Comparison of ENCODE assay signal across 1 cellular context in the genomic region with DNA sequence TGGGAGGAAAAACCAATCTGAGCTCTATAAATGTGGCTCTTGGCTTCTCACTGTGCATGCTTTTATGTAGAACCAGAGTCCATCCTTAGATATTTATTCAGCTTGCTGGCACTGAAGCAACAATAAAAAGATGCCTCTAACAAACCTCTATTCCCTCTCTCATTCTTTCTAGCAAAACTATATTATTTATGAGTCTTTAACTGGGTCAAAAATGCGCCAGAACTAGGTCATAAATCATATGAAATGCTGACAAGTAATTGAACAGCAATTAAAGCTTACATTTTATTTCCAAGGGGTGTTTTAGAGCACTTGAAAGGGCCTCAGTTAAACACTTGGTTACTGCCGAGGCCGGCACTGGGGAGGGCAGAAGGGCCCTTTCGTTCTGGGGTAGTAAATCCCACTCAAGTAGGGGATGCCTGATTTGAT.
TF ChIP-seq lines count a peak whose summit lies in the region.

No MANE protein-coding gene starts in this region.

TF ChIP-seq in HEK293, 187 proteins besides CTCF, POLR2A, EP300 and RAD21 (continued from another document and continues in another):
- TF ChIP-seq, protein P1, sequence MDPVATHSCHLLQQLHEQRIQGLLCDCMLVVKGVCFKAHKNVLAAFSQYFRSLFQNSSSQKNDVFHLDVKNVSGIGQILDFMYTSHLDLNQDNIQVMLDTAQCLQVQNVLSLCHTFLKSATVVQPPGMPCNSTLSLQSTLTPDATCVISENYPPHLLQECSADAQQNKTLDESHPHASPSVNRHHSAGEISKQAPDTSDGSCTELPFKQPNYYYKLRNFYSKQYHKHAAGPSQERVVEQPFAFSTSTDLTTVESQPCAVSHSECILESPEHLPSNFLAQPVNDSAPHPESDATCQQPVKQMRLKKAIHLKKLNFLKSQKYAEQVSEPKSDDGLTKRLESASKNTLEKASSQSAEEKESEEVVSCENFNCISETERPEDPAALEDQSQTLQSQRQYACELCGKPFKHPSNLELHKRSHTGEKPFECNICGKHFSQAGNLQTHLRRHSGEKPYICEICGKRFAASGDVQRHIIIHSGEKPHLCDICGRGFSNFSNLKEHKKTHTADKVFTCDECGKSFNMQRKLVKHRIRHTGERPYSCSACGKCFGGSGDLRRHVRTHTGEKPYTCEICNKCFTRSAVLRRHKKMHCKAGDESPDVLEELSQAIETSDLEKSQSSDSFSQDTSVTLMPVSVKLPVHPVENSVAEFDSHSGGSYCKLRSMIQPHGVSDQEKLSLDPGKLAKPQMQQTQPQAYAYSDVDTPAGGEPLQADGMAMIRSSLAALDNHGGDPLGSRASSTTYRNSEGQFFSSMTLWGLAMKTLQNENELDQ (tag by site-specific recombination; IDR thresholded peaks at IDR 0.05; ENCODE audit: low read depth) = no peak
- TF ChIP-seq ZNF211 (tag by site-specific recombination; IDR thresholded peaks at IDR 0.05; ENCODE audit: low read depth) (no peak), ZNF549 (tag by site-specific recombination; IDR thresholded peaks at IDR 0.05) (no peak), ZEB2 (tag by site-specific recombination; IDR thresholded peaks at IDR 0.05) (peak; percentile 73), ZFHX2 (tag by site-specific recombination; conservative IDR thresholded peaks at IDR 0.05) (no peak), ZNF529 (tag by site-specific recombination; IDR thresholded peaks at IDR 0.05; ENCODE audit: insufficient replicate concordance) (no peak), ZNF292 (tag by site-specific recombination; IDR thresholded peaks at IDR 0.05; ENCODE audit: borderline replicate concordance, low read depth) (no peak), ZBTB1 (tag by site-specific recombination; IDR thresholded peaks at IDR 0.05) (no peak), ZNF202 (tag by site-specific recombination; IDR thresholded peaks at IDR 0.05; ENCODE audit: borderline replicate concordance) (no peak), ZNF514 (tag by site-specific recombination; IDR thresholded peaks at IDR 0.05) (no peak), ZNF248 (tag by site-specific recombination; IDR thresholded peaks at IDR 0.05) (no peak), ZNF830 (tag by site-specific recombination; IDR thresholded peaks at IDR 0.05; ENCODE audit: low read depth) (no peak), ZNF596 (tag by site-specific recombination; IDR thresholded peaks at IDR 0.05) (peak; percentile 65), ZNF394 (tag by site-specific recombination; IDR thresholded peaks at IDR 0.05; ENCODE audit: borderline replicate concordance) (no peak), SCRT2 (tag by site-specific recombination; IDR thresholded peaks at IDR 0.05) (no peak), ZFP41 (tag by site-specific recombination; IDR thresholded peaks at IDR 0.05; ENCODE audit: borderline replicate concordance) (no peak), ZNF169 (tag by site-specific recombination; IDR thresholded peaks at IDR 0.05) (no peak), ZNF48 (tag by site-specific recombination; IDR thresholded peaks at IDR 0.05) (no peak), ZNF16 (tag by site-specific recombination; IDR thresholded peaks at IDR 0.05; ENCODE audit: low read depth) (no peak), ZNF391 (tag by site-specific recombination; IDR thresholded peaks at IDR 0.05; ENCODE audit: borderline replicate concordance, low read depth) (no peak), ZNF664 (tag by site-specific recombination; IDR thresholded peaks at IDR 0.05) (no peak), ZNF624 (tag by site-specific recombination; IDR thresholded peaks at IDR 0.05) (no peak), PRDM1 (tag by site-specific recombination; IDR thresholded peaks at IDR 0.05) (no peak), ZXDB (tag by site-specific recombination; IDR thresholded peaks at IDR 0.05) (peak; percentile 64), KLF16 (tag by site-specific recombination; IDR thresholded peaks at IDR 0.05) (no peak), IKZF3 (tag by site-specific recombination; IDR thresholded peaks at IDR 0.05) (peak; percentile 62), ZNF37A (tag by site-specific recombination; IDR thresholded peaks at IDR 0.05) (no peak), RBAK (tag by site-specific recombination; IDR thresholded peaks at IDR 0.05) (no peak), ZNF510 (tag by site-specific recombination; IDR thresholded peaks at IDR 0.05; ENCODE audit: insufficient replicate concordance) (no peak), KLF9 (tag by site-specific recombination; IDR thresholded peaks at IDR 0.05; ENCODE audit: low read depth) (no peak), KLF10 (tag by site-specific recombination; IDR thresholded peaks at IDR 0.05) (peak; percentile 56; the same call in 1 of the 2 replicates), ZNF623 (tag by site-specific recombination; IDR thresholded peaks at IDR 0.05) (no peak), KLF7 (tag by site-specific recombination; IDR thresholded peaks at IDR 0.05; ENCODE audit: borderline replicate concordance) (no peak), ZNF132 (tag by site-specific recombination; IDR thresholded peaks at IDR 0.05; ENCODE audit: borderline replicate concordance) (no peak), ZNF138 (tag by site-specific recombination; IDR thresholded peaks at IDR 0.05; ENCODE audit: borderline replicate concordance) (no peak), ZNF433 (tag by site-specific recombination; IDR thresholded peaks at IDR 0.05; ENCODE audit: low read depth) (no peak), ZNF626 (tag by site-specific recombination; IDR thresholded peaks at IDR 0.05) (no peak), ZNF155 (tag by site-specific recombination; IDR thresholded peaks at IDR 0.05) (no peak), YY2 (tag by site-specific recombination; IDR thresholded peaks at IDR 0.05) (no peak), SCRT1 (tag by site-specific recombination; IDR thresholded peaks at IDR 0.05; ENCODE audit: borderline replicate concordance) (no peak)
- TF ChIP-seq, protein P2, sequence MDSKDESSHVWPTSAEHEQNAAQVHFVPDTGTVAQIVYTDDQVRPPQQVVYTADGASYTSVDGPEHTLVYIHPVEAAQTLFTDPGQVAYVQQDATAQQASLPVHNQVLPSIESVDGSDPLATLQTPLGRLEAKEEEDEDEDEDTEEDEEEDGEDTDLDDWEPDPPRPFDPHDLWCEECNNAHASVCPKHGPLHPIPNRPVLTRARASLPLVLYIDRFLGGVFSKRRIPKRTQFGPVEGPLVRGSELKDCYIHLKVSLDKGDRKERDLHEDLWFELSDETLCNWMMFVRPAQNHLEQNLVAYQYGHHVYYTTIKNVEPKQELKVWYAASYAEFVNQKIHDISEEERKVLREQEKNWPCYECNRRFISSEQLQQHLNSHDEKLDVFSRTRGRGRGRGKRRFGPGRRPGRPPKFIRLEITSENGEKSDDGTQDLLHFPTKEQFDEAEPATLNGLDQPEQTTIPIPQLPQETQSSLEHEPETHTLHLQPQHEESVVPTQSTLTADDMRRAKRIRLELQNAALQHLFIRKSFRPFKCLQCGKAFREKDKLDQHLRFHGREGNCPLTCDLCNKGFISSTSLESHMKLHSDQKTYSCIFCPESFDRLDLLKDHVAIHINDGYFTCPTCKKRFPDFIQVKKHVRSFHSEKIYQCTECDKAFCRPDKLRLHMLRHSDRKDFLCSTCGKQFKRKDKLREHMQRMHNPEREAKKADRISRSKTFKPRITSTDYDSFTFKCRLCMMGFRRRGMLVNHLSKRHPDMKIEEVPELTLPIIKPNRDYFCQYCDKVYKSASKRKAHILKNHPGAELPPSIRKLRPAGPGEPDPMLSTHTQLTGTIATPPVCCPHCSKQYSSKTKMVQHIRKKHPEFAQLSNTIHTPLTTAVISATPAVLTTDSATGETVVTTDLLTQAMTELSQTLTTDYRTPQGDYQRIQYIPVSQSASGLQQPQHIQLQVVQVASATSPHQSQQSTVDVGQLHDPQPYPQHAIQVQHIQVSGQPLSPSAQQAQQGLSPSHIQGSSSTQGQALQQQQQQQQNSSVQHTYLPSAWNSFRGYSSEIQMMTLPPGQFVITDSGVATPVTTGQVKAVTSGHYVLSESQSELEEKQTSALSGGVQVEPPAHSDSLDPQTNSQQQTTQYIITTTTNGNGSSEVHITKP (tag by site-specific recombination; IDR thresholded peaks at IDR 0.05) = no peak; the same call in 1 of the 2 replicates
- TF ChIP-seq, protein P3, sequence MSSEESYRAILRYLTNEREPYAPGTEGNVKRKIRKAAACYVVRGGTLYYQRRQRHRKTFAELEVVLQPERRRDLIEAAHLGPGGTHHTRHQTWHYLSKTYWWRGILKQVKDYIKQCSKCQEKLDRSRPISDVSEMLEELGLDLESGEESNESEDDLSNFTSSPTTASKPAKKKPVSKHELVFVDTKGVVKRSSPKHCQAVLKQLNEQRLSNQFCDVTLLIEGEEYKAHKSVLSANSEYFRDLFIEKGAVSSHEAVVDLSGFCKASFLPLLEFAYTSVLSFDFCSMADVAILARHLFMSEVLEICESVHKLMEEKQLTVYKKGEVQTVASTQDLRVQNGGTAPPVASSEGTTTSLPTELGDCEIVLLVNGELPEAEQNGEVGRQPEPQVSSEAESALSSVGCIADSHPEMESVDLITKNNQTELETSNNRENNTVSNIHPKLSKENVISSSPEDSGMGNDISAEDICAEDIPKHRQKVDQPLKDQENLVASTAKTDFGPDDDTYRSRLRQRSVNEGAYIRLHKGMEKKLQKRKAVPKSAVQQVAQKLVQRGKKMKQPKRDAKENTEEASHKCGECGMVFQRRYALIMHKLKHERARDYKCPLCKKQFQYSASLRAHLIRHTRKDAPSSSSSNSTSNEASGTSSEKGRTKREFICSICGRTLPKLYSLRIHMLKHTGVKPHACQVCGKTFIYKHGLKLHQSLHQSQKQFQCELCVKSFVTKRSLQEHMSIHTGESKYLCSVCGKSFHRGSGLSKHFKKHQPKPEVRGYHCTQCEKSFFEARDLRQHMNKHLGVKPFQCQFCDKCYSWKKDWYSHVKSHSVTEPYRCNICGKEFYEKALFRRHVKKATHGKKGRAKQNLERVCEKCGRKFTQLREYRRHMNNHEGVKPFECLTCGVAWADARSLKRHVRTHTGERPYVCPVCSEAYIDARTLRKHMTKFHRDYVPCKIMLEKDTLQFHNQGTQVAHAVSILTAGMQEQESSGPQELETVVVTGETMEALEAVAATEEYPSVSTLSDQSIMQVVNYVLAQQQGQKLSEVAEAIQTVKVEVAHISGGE (tag by site-specific recombination; conservative IDR thresholded peaks at IDR 0.05; ENCODE audit: low read depth) = no peak
- TF ChIP-seq, protein P4, sequence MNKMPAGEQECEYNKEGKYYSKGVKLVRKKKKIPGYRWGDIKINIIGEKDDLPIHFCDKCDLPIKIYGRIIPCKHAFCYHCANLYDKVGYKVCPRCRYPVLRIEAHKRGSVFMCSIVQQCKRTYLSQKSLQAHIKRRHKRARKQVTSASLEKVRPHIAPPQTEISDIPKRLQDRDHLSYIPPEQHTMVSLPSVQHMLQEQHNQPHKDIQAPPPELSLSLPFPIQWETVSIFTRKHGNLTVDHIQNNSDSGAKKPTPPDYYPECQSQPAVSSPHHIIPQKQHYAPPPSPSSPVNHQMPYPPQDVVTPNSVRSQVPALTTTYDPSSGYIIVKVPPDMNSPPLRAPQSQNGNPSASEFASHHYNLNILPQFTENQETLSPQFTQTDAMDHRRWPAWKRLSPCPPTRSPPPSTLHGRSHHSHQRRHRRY (tag by site-specific recombination; IDR thresholded peaks at IDR 0.05) = no peak
- TF ChIP-seq, protein P5, sequence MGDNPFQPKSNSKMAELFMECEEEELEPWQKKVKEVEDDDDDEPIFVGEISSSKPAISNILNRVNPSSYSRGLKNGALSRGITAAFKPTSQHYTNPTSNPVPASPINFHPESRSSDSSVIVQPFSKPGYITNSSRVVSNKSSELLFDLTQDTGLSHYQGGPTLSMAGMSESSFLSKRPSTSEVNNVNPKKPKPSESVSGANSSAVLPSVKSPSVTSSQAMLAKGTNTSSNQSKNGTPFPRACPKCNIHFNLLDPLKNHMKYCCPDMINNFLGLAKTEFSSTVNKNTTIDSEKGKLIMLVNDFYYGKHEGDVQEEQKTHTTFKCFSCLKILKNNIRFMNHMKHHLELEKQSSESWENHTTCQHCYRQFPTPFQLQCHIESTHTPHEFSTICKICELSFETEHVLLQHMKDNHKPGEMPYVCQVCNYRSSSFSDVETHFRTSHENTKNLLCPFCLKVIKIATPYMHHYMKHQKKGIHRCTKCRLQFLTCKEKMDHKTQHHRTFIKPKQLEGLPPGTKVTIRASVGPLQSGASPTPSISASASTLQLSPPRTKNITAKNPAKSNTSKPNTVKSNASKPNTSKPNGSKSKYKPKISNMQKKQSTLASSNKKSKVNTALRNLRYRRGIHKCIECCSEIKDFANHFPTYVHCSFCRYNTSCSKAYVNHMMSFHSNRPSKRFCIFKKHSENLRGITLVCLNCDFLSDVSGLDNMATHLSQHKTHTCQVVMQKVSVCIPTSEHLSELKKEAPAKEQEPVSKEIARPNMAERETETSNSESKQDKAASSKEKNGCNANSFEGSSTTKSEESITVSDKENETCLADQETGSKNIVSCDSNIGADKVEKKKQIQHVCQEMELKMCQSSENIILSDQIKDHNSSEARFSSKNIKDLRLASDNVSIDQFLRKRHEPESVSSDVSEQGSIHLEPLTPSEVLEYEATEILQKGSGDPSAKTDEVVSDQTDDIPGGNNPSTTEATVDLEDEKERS (tag by site-specific recombination; IDR thresholded peaks at IDR 0.05) = no peak
- TF ChIP-seq, protein P6, sequence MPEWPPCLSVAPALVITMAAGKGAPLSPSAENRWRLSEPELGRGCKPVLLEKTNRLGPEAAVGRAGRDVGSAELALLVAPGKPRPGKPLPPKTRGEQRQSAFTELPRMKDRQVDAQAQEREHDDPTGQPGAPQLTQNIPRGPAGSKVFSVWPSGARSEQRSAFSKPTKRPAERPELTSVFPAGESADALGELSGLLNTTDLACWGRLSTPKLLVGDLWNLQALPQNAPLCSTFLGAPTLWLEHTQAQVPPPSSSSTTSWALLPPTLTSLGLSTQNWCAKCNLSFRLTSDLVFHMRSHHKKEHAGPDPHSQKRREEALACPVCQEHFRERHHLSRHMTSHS (tag by site-specific recombination; IDR thresholded peaks at IDR 0.05) = no peak
- TF ChIP-seq, protein P7, sequence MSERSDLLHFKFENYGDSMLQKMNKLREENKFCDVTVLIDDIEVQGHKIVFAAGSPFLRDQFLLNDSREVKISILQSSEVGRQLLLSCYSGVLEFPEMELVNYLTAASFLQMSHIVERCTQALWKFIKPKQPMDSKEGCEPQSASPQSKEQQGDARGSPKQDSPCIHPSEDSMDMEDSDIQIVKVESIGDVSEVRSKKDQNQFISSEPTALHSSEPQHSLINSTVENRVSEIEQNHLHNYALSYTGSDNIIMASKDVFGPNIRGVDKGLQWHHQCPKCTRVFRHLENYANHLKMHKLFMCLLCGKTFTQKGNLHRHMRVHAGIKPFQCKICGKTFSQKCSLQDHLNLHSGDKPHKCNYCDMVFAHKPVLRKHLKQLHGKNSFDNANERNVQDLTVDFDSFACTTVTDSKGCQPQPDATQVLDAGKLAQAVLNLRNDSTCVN (tag by site-specific recombination; optimal IDR thresholded peaks at IDR 0.05) = no peak
- TF ChIP-seq, protein P8, sequence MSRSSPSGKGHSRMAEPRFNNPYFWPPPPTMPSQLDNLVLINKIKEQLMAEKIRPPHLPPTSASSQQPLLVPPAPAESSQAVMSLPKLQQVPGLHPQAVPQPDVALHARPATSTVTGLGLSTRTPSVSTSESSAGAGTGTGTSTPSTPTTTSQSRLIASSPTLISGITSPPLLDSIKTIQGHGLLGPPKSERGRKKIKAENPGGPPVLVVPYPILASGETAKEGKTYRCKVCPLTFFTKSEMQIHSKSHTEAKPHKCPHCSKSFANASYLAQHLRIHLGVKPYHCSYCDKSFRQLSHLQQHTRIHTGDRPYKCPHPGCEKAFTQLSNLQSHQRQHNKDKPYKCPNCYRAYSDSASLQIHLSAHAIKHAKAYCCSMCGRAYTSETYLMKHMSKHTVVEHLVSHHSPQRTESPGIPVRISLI (tag by site-specific recombination; IDR thresholded peaks at IDR 0.05) = no peak
